In the genomic region with DNA sequence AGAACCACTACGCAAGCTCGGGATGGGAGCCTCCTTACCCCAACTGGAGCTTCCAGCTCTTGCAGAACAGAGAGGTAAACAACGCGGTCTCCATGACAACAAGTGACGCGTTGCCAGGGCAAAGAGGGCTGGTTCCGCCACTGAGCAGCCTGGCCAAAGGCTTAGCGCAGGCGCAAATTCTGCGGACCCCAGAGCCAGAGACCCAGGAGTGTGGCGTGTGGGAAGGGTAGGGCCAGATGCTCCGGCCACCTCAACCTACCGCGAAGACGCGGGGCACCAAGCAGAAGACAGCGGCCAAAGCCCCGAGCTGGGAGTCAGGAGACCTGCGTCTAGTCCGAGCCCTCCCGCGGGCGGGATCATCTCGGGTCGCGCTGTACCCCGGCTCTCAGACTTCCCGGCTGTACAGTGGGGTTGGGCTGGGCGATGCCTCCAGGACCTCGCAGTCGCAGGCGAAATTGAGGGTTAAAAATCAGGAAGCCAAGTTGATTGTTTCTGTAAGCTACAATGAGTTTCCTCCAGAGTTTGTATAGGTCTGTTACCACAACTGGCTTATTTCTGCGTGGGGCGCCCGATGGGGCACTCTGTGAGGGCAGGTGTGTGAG, we compare ENCODE assay signal across 8 cellular contexts. TPM values are rescaled to one million over a fixed set of nuclear protein-coding genes. Genes with fewer than 3 reads are reported as not detected.
DNase-seq lines count a peak whose midpoint lies in the region; ATAC-seq and TF ChIP-seq lines count a peak whose summit lies in the region.

A gene (minus strand): TSS at position 68 of the 602 bp plus-strand sequence. CDS start 1,353 bp downstream, outside the sequence.

- peak within 1 kb of the TSS; percentile 59; the same call in 1 of the 2 replicates for H3K9ac ChIP-seq in ES-I3 (ENCODE audit: low read depth, low read length)

- no peak for TF ChIP-seq POLR2A in erythroblast (IDR thresholded peaks at IDR 0.05; ENCODE audit: low read length)

- WGBS in mesodermal cell (ENCODE audit: insufficient coverage in 2 of 2), 2 experiments, result 1 to 2% methylated on average over 29 to 30 of the region's 35 CpGs

- ATAC-seq in GM19035 (IDR thresholded peaks at IDR 0.05; ENCODE audit: unreplicated experiment), result no peak
- ATAC-seq in GM21717 (IDR thresholded peaks at IDR 0.05; ENCODE audit: unreplicated experiment), result no peak

- H3K4me3 ChIP-seq in mesodermal cell (ENCODE audit: extremely low read depth, insufficient read depth, low read length, poor library complexity, severe bottlenecking), result peak within 1 kb of the TSS; percentile 38

- no peaks in the 10 kb centered on the region; the same call in 1 of the 2 replicates for H3K4me1 ChIP-seq in ES-I3 (ENCODE audit: insufficient read depth, low read length)
- H3K4me1 ChIP-seq in mesodermal cell (ENCODE audit: control insufficient read depth, insufficient read depth, low read length, poor library complexity, severe bottlenecking), result no peaks in the 10 kb centered on the region

- peak within 1 kb of the TSS; percentile 57 for H3K27ac ChIP-seq in mesodermal cell (ENCODE audit: low read depth, low read length, severe bottlenecking)

- DNase-seq in NCI-H1417 treated with DMSO at 0.1 percent for 48 hours (lab: John Stamatoyannopoulos, UW), result peak; percentile 5
- DNase-seq in activated CD8-positive, alpha-beta memory T cell treated with anti-CD3 and anti-CD28 coated beads, Interleukin-2, amount 50 U/mL, for 48 hours, result peak; percentile 76
- peak; percentile 42 to 46 for DNase-seq in erythroblast (lab: John Stamatoyannopoulos, UW)
- DNase-seq in stimulated activated CD8-positive, alpha-beta memory T cell treated with anti-CD3 and anti-CD28 coated beads, Interleukin-15, amount 100 ng/mL, for 1 hour (ENCODE audit: low read depth), result peak; percentile 53

- H3K9me3 ChIP-seq in ES-I3 (ENCODE audit: control insufficient read depth, insufficient read depth, low read length), result no peaks in the 10 kb centered on the region
- H3K9me3 ChIP-seq in mesodermal cell (ENCODE audit: control insufficient read depth, low read length), result no peaks in the 10 kb centered on the region

- H3K36me3 ChIP-seq in ES-I3 (ENCODE audit: insufficient read depth, low read length), result no peaks in the 10 kb centered on the region
- no peaks in the 10 kb centered on the region for H3K36me3 ChIP-seq in mesodermal cell (ENCODE audit: control insufficient read depth, insufficient read depth, low read length)

RNA-seq across cellular contexts. Expression of the gene that starts here (rescaled TPM):
- not detected for polyA plus RNA-seq in mesodermal cell (2013, experiment 1 of 2)
- polyA plus RNA-seq in mesodermal cell (2013, experiment 2 of 2), result not detected

Comparison
In these comparisons a context has a peak if more than half of its experiments do, and no peak if none do; other contexts are left out.
1. DNase-seq: peak in every context shown above with its lines; median percentile 76 in activated CD8-positive, alpha-beta memory T cell treated with anti-CD3 and anti-CD28 coated beads, Interleukin-2, amount 50 U/mL, for 48 hours; 53 in stimulated activated CD8-positive, alpha-beta memory T cell treated with anti-CD3 and anti-CD28 coated beads, Interleukin-15, amount 100 ng/mL, for 1 hour; 44 in erythroblast; 5 in NCI-H1417 treated with DMSO at 0.1 percent for 48 hours.